Comparison of ENCODE assay signal across 8 cellular contexts in genomic region chr2:153477641-153478288, GRCh38. TPM values are rescaled to one million over a fixed set of nuclear protein-coding genes. Genes with fewer than 3 reads are reported as not detected.
DNase-seq lines count a peak whose midpoint lies in the region; ATAC-seq, FAIRE-seq and TF ChIP-seq lines count a peak whose summit lies in the region.

No MANE protein-coding gene starts in this region.

- H4K20me1 ChIP-seq in keratinocyte (ENCODE audit: control insufficient read depth, extremely low read depth, insufficient read depth, low read length), result no peaks in the 10 kb centered on the region

- no peak for TF ChIP-seq CTCF in keratinocyte (optimal IDR thresholded peaks at IDR 0.05 in 1 of 3, IDR thresholded peaks at IDR 0.05 in 1 of 3, conservative IDR thresholded peaks at IDR 0.05 in 1 of 3; ENCODE audit: extremely low read depth in 1 of 3, insufficient read depth in 2 of 3, low read length in 3 of 3)

- peaks cover 7% of the 10 kb centered on the region for H3K4me1 ChIP-seq in keratinocyte (ENCODE audit: control insufficient read depth, extremely low read depth, insufficient read depth, low read length)

- H3K27me3 Mint-ChIP-seq in activated CD8-positive, alpha-beta T cell treated with anti-CD3 and anti-CD28 coated beads, Interleukin-2, amount 10 ng/mL, durations not matched to agents 7 days and 5 days (ENCODE audit: low read depth), result peaks cover 46% of the 10 kb centered on the region
- peaks cover 81% of the 10 kb centered on the region for H3K27me3 Mint-ChIP-seq in stimulated activated naive CD8-positive, alpha-beta T cell treated with anti-CD3 and anti-CD28 coated beads, Interleukin-15, amount 100 ng/mL, for 72 hours

- no peak overlapping the region for H2AFZ ChIP-seq in keratinocyte (ENCODE audit: control insufficient read depth, low read length)

- H3K9me3 Mint-ChIP-seq in activated CD8-positive, alpha-beta T cell treated with anti-CD3 and anti-CD28 coated beads, Interleukin-2, amount 10 ng/mL, durations not matched to agents 7 days and 5 days (ENCODE audit: insufficient read depth), result no peaks in the 10 kb centered on the region
- no peaks in the 10 kb centered on the region for H3K9me3 Mint-ChIP-seq in stimulated activated naive CD8-positive, alpha-beta T cell treated with anti-CD3 and anti-CD28 coated beads, Interleukin-15, amount 100 ng/mL, for 72 hours

- dilution Hi-C loops in keratinocyte (cut with MboI; ENCODE audit: extremely low pct_ligation_motif_present, low sequenced_read_pairs), result no loop called here

- H3K9ac ChIP-seq in keratinocyte (ENCODE audit: control insufficient read depth, extremely low read depth, insufficient read depth, low read length), result no peak overlapping the region

- H3K4me1 Mint-ChIP-seq in activated CD8-positive, alpha-beta T cell treated with anti-CD3 and anti-CD28 coated beads, Interleukin-2, amount 10 ng/mL, durations not matched to agents 7 days and 5 days (ENCODE audit: low read depth), result peaks cover 10% of the 10 kb centered on the region
- peaks cover 29% of the 10 kb centered on the region for H3K4me1 Mint-ChIP-seq in stimulated activated naive CD8-positive, alpha-beta T cell treated with anti-CD3 and anti-CD28 coated beads, Interleukin-15, amount 100 ng/mL, for 72 hours

- H3K27ac ChIP-seq in keratinocyte (ENCODE audit: control insufficient read depth, insufficient read depth, low read length), result no peak overlapping the region

- no peaks in the 10 kb centered on the region for H3K9me1 ChIP-seq in keratinocyte (ENCODE audit: control insufficient read depth, extremely low read depth, insufficient read depth, low read length)

- peak overlapping the region; percentile 53 for H3K4me3 Mint-ChIP-seq in activated CD8-positive, alpha-beta T cell treated with anti-CD3 and anti-CD28 coated beads, Interleukin-2, amount 10 ng/mL, durations not matched to agents 7 days and 5 days
- H3K4me3 Mint-ChIP-seq in stimulated activated naive CD8-positive, alpha-beta T cell treated with anti-CD3 and anti-CD28 coated beads, Interleukin-15, amount 100 ng/mL, for 72 hours, result peak overlapping the region; percentile 84 to 88

- H3K36me3 ChIP-seq in keratinocyte (ENCODE audit: control insufficient read depth in 2 of 2, extremely low read depth in 1 of 2, insufficient read depth in 2 of 2, low read length in 2 of 2), result no peaks in the 10 kb centered on the region

- H3K27ac Mint-ChIP-seq in activated CD8-positive, alpha-beta T cell treated with anti-CD3 and anti-CD28 coated beads, Interleukin-2, amount 10 ng/mL, durations not matched to agents 7 days and 5 days, result no peak overlapping the region
- no peak overlapping the region for H3K27ac Mint-ChIP-seq in stimulated activated naive CD8-positive, alpha-beta T cell treated with anti-CD3 and anti-CD28 coated beads, Interleukin-15, amount 100 ng/mL, for 72 hours

- DNase-seq in NCI-H82 (lab: John Stamatoyannopoulos, UW) (peak; percentile 64), NCI-H82 treated with DMSO at 0.1 percent for 48 hours (lab: John Stamatoyannopoulos, UW; ENCODE audit: unreplicated experiment) (no peak), keratinocyte (ENCODE audit: low read depth, low spot score) (no peak), midbrain (lab: John Stamatoyannopoulos, UW) (no peak), ureter (ENCODE audit: low spot score) (no peak)
- no peak for DNase-seq in activated CD8-positive, alpha-beta T cell treated with anti-CD3 and anti-CD28 coated beads, Interleukin-2, amount 10 ng/mL, durations not matched to agents 7 days and 5 days
- peak in 1 of 2 donors; percentile 7 for DNase-seq in stimulated activated naive CD8-positive, alpha-beta T cell treated with anti-CD3 and anti-CD28 coated beads, Interleukin-15, amount 100 ng/mL, for 72 hours

- no peaks in the 10 kb centered on the region for H3K36me3 Mint-ChIP-seq in activated CD8-positive, alpha-beta T cell treated with anti-CD3 and anti-CD28 coated beads, Interleukin-2, amount 10 ng/mL, durations not matched to agents 7 days and 5 days (ENCODE audit: low read depth)

- H3K4me2 ChIP-seq in keratinocyte (ENCODE audit: control insufficient read depth, extremely low read depth, insufficient read depth, low read depth, low read length), result peak overlapping the region; percentile 72

- CTCF ChIA-PET in activated CD8-positive, alpha-beta T cell treated with anti-CD3 and anti-CD28 coated beads, Interleukin-2, amount 10 ng/mL, durations not matched to agents 7 days and 5 days (lab: Charles Lee), result interaction anchor here (1.1 kb wide), 1 partner anchor 13 kb away, joined by 3 read pairs; no protein-coding TSS in a partner anchor

- H3K4me3 ChIP-seq in keratinocyte (ENCODE audit: control insufficient read depth in 2 of 3, extremely low read depth in 1 of 3, insufficient read depth in 2 of 3, low read depth in 1 of 3, low read length in 3 of 3), result no peak overlapping the region

- H3K27me3 ChIP-seq in keratinocyte (ENCODE audit: control insufficient read depth, extremely low read depth, insufficient read depth, low read length), result peaks cover 42% of the 10 kb centered on the region

- no peak for ATAC-seq in activated CD8-positive, alpha-beta T cell treated with anti-CD3 and anti-CD28 coated beads, Interleukin-2, amount 10 ng/mL, durations not matched to agents 7 days and 5 days
- no peak for ATAC-seq in stimulated activated naive CD8-positive, alpha-beta T cell treated with anti-CD3 and anti-CD28 coated beads, Interleukin-15, amount 100 ng/mL, for 72 hours
- ATAC-seq in GM21619 (IDR thresholded peaks at IDR 0.05; ENCODE audit: unreplicated experiment), result no peak

- no peak for FAIRE-seq in keratinocyte (lab: Jason Lieb, UNC)

- POLR2A ChIA-PET in activated CD8-positive, alpha-beta T cell treated with anti-CD3 and anti-CD28 coated beads, Interleukin-2, amount 10 ng/mL, durations not matched to agents 7 days and 5 days (lab: Charles Lee), result no interaction called here

- no peaks in the 10 kb centered on the region for H3K79me2 ChIP-seq in keratinocyte (ENCODE audit: control insufficient read depth, insufficient read depth, low read length)

- no peaks in the 10 kb centered on the region for H3K9me3 ChIP-seq in keratinocyte (ENCODE audit: control insufficient read depth, low read depth, low read length)

RNA-seq across cellular contexts. Expression of gene RPRM, which starts 0.8 kb away (rescaled TPM):
- total RNA-seq in activated CD8-positive, alpha-beta T cell treated with anti-CD3 and anti-CD28 coated beads, Interleukin-2, amount 10 ng/mL, durations not matched to agents 7 days and 5 days, result under 1 TPM; 0.16 to 0.24 TPM
- polyA plus RNA-seq in keratinocyte, result not detected in 3 replicates
- polyA plus RNA-seq in keratinocyte (2011; ENCODE audit: low read depth), result not detected
- not detected in 2 replicates for polyA plus RNA-seq in keratinocyte (2011; cell fraction: cytosol; rRNA removed)
- polyA plus RNA-seq in keratinocyte (2011; cell fraction: nucleus; rRNA removed), result not detected in 2 replicates
- polyA plus RNA-seq in keratinocyte (2012; ENCODE audit: low replicate concordance), result not detected in 2 replicates
- polyA minus RNA-seq in keratinocyte, result not detected in 3 replicates
- polyA minus RNA-seq in keratinocyte (2011; cell fraction: cytosol; rRNA and poly(A)+ RNA removed), result not detected
- not detected in 2 replicates for polyA minus RNA-seq in keratinocyte (2011; cell fraction: nucleus; rRNA and poly(A)+ RNA removed)
- total RNA-seq in ureter, result 7.7 TPM
